26 cellular contexts compared by ENCODE assay signal in the genomic region with DNA sequence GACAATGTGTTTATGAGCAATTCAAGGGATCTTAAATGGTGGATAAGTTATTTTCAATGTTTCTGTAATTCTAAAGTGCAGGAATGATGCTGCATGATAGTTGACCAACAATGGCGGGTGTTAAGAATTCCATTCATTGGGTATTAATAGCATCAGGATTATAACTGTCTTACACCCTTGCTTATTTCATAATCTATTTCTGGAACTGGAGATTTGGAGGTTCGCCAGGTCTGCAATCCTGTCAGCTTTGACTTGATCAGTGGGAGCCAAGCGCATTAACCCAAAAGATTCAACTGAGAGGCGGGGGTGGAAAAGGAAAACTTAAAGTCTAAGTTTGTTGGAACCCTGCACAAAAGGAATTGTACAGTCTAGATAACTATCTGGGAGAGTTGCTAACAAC.
DNase-seq lines count a peak whose midpoint lies in the region; ATAC-seq lines count a peak whose summit lies in the region.
"Had no signal": no experiment of that assay in that cellular context is flagged by ENCODE, and none has a peak within 500 bp of the region (broad histone marks: within the 10 kb centered on the region; RNA-seq: fewer than 3 reads in every experiment).

No MANE protein-coding gene starts in this region.

- intact Hi-C loops in left ventricle myocardium superior (cut with micrococcal nuclease) = no loop called here

- H3K4me3 ChIP-seq in skeletal muscle cell (ENCODE audit: low read depth, low read length) = no peak overlapping the region
- H3K4me3 ChIP-seq: GM23248, lower lobe of right lung, mucosa of descending colon, SJCRH30, smooth muscle cell, upper lobe of left lung had no signal

- DNase-seq in NCI-H82 (lab: John Stamatoyannopoulos, UW) (peak; percentile 4), NCI-H82 treated with DMSO at 0.1 percent for 48 hours (lab: John Stamatoyannopoulos, UW; ENCODE audit: unreplicated experiment) (no peak), fibroblast of gingiva (ENCODE audit: low read depth) (peak; percentile 17), left ventricle myocardium superior (no peak), skeletal muscle cell (ENCODE audit: low read depth) (peak; percentile 19), SW 1271 (lab: John Stamatoyannopoulos, UW) (no peak)
- DNase-seq: activated CD8-positive, alpha-beta T cell treated with anti-CD3 and anti-CD28 coated beads, Interleukin-2, amount 10 ng/mL, durations not matched to agents 7 days and 5 days; activated effector memory CD4-positive, alpha-beta T cell treated with Interleukin-2 at 50 U/mL for 16 hours; activated T-cell treated with anti-CD3 and anti-CD28 coated beads for 4 hours; CD8-positive, alpha-beta T cell; GM23248; HFFc6; hippocampal formation; KG1; lower lobe of right lung; mucosa of descending colon; NCI-H146; NCI-H510A; substantia nigra; upper lobe of left lung had no signal

- ATAC-seq in left ventricle myocardium superior = peak; percentile 94
- ATAC-seq in GM21528 (IDR thresholded peaks at IDR 0.05; ENCODE audit: low FRiP score, unreplicated experiment) = no peak
- ATAC-seq in GM19328 (IDR thresholded peaks at IDR 0.05; ENCODE audit: unreplicated experiment) = no peak
- ATAC-seq: activated CD8-positive, alpha-beta T cell treated with anti-CD3 and anti-CD28 coated beads, Interleukin-2, amount 10 ng/mL, durations not matched to agents 7 days and 5 days; CD8-positive, alpha-beta T cell; lower lobe of right lung; mucosa of descending colon; Panc1; stimulated activated effector memory CD8-positive, alpha-beta T cell treated with anti-CD3 and anti-CD28 coated beads, Interleukin-12 subunit alpha, Interleukin-12 subunit beta, amount 100 ng/mL, for 72 hours had no signal

Comparison
In these comparisons a context has a peak if more than half of its experiments do, and no peak if none do; other contexts are left out.
1. DNase-seq: peak in NCI-H82 (single experiment), fibroblast of gingiva (single experiment) and skeletal muscle cell (single experiment); none in NCI-H82 treated with DMSO at 0.1 percent for 48 hours (single experiment), left ventricle myocardium superior (single experiment) and SW 1271 (0 of 2).